9 cellular contexts compared by ENCODE assay signal in genomic region chr22:49356428-49356827, GRCh38.
"Had no signal": no experiment of that assay in that cellular context is flagged by ENCODE, and none has a peak within 500 bp of the region (broad histone marks: within the 10 kb centered on the region; RNA-seq: fewer than 3 reads in every experiment).

No MANE protein-coding gene starts in this region.

- H3K36me3 Mint-ChIP-seq: IgD-negative memory B cell had no signal

- ATAC-seq: HCT116, HepG2 had no signal

- H3K9me3 ChIP-seq: HAP-1 had no signal

- H3K4me1 ChIP-seq: HAP-1 had no signal

- H3K27ac Mint-ChIP-seq: HFFc6, IgD-negative memory B cell had no signal

- H3K4me3 Mint-ChIP-seq: HFFc6, IgD-negative memory B cell had no signal

- H3K36me3 ChIP-seq: HAP-1 had no signal

- DNase-seq: GM23248, GOT3, H7, HFFc6 had no signal

- H3K9me3 Mint-ChIP-seq: IgD-negative memory B cell had no signal

- H3K27ac ChIP-seq: GM23248, HL-60 had no signal

- H3K4me3 ChIP-seq: GM23248, HAP-1 had no signal
